In genomic region chr2:192579965-192580700, GRCh38 we compare ENCODE assay signal across 26 cellular contexts.
"Had no signal": no experiment of that assay in that cellular context is flagged by ENCODE, and none has a peak within 500 bp of the region (broad histone marks: within the 10 kb centered on the region; RNA-seq: fewer than 3 reads in every experiment).

No MANE protein-coding gene starts in this region.

- H3K4me3 ChIP-seq: colonic mucosa, esophagus muscularis mucosa, gastroesophageal sphincter, heart right ventricle, left lung, prostate gland, sigmoid colon, stomach, testis, tibial artery had no signal

- FAIRE-seq: endothelial cell of umbilical vein had no signal

- H3K27ac ChIP-seq: colonic mucosa, esophagus muscularis mucosa, foreskin keratinocyte, gastroesophageal sphincter, heart right ventricle, left lung, prostate gland, sigmoid colon, stomach, testis, tibial artery had no signal

- H3K36me3 ChIP-seq: colonic mucosa, esophagus muscularis mucosa, gastroesophageal sphincter, heart right ventricle, left lung, prostate gland, sigmoid colon, stomach, tibial artery had no signal

- H3K9me3 ChIP-seq: colonic mucosa, esophagus muscularis mucosa, gastroesophageal sphincter, heart right ventricle, left lung, prostate gland, sigmoid colon, stomach, testis, tibial artery had no signal

- H3K4me1 ChIP-seq: colonic mucosa, esophagus muscularis mucosa, foreskin keratinocyte, gastroesophageal sphincter, heart right ventricle, left lung, prostate gland, sigmoid colon, stomach, testis, tibial artery had no signal

- H3K27me3 ChIP-seq: colonic mucosa, esophagus muscularis mucosa, foreskin keratinocyte, gastroesophageal sphincter, heart right ventricle, left lung, sigmoid colon, stomach, testis, tibial artery had no signal

- DNase-seq: colonic mucosa; effector CD8-positive, alpha-beta T cell; endodermal cell; foreskin keratinocyte; glutamatergic neuron; heart right ventricle; hypothalamus; immature natural killer cell; islet precursor cell; left cardiac atrium; left lung; naive thymus-derived CD8-positive, alpha-beta T cell; nephron progenitor cell; nucleus accumbens; right cardiac atrium; sigmoid colon; stimulated activated CD4-positive, alpha-beta T cell treated with anti-CD3 and anti-CD28 coated beads, Interleukin-2, amount 100 ng/mL, for 24 hours; stimulated activated CD4-positive, alpha-beta T cell treated with anti-CD3 and anti-CD28 coated beads, Interleukin-4, amount 100 ng/mL, for 24 hours; stimulated activated naive CD4-positive, alpha-beta T cell treated with Interleukin-2 at 50 U/mL for 16 hours; stomach; testis; tibial artery had no signal
